ENCODE assay signal across 1 cellular context in genomic region chr19:17306285-17306714, GRCh38.
TF ChIP-seq lines count a peak whose summit lies in the region.

No MANE protein-coding gene starts in this region.

TF ChIP-seq in H1, 55 proteins besides CTCF, POLR2A, EP300 and RAD21:
- TF ChIP-seq NANOG (IDR thresholded peaks at IDR 0.05; ENCODE audit: insufficient read depth, low read depth, low read length, poor library complexity, severe bottlenecking) (no peak), YY1 (IDR thresholded peaks at IDR 0.05; ENCODE audit: low read depth, low read length) (0 out of 2 replicates have a peak, but pooled peaks have one; percentile 19), GABPA (IDR thresholded peaks at IDR 0.05; ENCODE audit: borderline replicate concordance, insufficient read depth, low read length) (no peak), KDM1A (IDR thresholded peaks at IDR 0.05; ENCODE audit: borderline replicate concordance, low read length) (no peak), RBBP5 (IDR thresholded peaks at IDR 0.05; ENCODE audit: borderline replicate concordance, low read depth, low read length) (no peak), TAF7 (optimal IDR thresholded peaks at IDR 0.05; ENCODE audit: borderline replicate concordance, low read depth, low read length) (peak; percentile 23), KDM4A (IDR thresholded peaks at IDR 0.05; ENCODE audit: low read depth, low read length, severe bottlenecking) (no peak), CBX8 (IDR thresholded peaks at IDR 0.05; ENCODE audit: borderline replicate concordance, low read depth, low read length) (no peak), SIX5 (IDR thresholded peaks at IDR 0.05; ENCODE audit: low read depth, low read length) (no peak), MAFK (IDR thresholded peaks at IDR 0.05; ENCODE audit: low read depth, low read length) (no peak), CEBPB (IDR thresholded peaks at IDR 0.05; ENCODE audit: low read depth, low read length) (no peak), SP1 (IDR thresholded peaks at IDR 0.05; ENCODE audit: low read depth, low read length) (no peak), MAX (IDR thresholded peaks at IDR 0.05) (peak; percentile 48; the same call in 1 of the 2 replicates), E2F6 (IDR thresholded peaks at IDR 0.05) (peak; percentile 65; the same call in 1 of the 2 replicates), ASH2L (IDR thresholded peaks at IDR 0.05; ENCODE audit: low read length) (no peak)
